1 cellular context compared by ENCODE assay signal in the genomic region with DNA sequence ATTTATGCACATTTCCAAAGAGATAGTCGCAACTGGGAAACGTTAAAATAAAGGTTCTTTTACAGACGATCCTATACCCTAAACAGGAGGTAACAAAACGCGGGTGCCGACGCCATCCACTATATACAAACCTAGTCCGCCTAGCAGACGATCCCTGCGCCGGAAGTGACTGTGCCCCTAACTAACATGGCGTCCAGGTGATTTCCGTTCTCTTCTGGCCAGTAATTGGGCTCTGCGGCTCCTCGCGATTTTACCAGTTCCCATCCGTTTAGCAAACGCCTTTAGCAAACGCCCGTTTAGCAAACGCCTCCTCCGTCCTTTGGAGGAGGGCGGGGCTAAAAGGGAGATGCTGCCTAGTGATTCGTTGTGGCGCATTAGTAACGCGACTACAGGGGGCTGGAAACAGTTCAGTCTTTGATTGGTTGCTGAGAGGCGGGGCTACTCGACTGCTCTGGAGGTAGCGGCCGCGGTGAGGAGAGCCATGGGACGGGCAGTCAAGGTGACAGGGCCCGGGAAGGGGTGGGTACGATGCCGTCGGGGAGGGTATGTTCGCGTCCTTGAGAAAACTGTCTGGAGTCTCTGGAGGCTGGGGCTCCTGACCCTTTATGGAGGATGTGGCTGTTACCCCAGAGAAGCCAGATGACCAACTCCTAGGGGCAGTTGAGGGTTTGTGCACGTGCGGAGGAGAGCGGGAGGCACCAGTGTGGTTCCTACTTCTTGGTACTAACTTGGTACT.
TF ChIP-seq lines count a peak whose summit lies in the region.

TSS of gene LYRM7 (plus strand) at position 405 of the 736 bp plus-strand sequence. CDS start at position 482, 77 bp downstream.

TF ChIP-seq in K562, 482 proteins besides CTCF, POLR2A, EP300 and RAD21 (continued from another document):
- TF ChIP-seq, protein P1, sequence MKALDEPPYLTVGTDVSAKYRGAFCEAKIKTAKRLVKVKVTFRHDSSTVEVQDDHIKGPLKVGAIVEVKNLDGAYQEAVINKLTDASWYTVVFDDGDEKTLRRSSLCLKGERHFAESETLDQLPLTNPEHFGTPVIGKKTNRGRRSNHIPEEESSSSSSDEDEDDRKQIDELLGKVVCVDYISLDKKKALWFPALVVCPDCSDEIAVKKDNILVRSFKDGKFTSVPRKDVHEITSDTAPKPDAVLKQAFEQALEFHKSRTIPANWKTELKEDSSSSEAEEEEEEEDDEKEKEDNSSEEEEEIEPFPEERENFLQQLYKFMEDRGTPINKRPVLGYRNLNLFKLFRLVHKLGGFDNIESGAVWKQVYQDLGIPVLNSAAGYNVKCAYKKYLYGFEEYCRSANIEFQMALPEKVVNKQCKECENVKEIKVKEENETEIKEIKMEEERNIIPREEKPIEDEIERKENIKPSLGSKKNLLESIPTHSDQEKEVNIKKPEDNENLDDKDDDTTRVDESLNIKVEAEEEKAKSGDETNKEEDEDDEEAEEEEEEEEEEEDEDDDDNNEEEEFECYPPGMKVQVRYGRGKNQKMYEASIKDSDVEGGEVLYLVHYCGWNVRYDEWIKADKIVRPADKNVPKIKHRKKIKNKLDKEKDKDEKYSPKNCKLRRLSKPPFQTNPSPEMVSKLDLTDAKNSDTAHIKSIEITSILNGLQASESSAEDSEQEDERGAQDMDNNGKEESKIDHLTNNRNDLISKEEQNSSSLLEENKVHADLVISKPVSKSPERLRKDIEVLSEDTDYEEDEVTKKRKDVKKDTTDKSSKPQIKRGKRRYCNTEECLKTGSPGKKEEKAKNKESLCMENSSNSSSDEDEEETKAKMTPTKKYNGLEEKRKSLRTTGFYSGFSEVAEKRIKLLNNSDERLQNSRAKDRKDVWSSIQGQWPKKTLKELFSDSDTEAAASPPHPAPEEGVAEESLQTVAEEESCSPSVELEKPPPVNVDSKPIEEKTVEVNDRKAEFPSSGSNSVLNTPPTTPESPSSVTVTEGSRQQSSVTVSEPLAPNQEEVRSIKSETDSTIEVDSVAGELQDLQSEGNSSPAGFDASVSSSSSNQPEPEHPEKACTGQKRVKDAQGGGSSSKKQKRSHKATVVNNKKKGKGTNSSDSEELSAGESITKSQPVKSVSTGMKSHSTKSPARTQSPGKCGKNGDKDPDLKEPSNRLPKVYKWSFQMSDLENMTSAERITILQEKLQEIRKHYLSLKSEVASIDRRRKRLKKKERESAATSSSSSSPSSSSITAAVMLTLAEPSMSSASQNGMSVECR (CRISPR knock-in tag; IDR thresholded peaks at IDR 0.05): no peak
TF ChIP-seq in K562: peak in this region for 116.
